Comparison of ENCODE assay signal across 1 cellular context in the genomic region with DNA sequence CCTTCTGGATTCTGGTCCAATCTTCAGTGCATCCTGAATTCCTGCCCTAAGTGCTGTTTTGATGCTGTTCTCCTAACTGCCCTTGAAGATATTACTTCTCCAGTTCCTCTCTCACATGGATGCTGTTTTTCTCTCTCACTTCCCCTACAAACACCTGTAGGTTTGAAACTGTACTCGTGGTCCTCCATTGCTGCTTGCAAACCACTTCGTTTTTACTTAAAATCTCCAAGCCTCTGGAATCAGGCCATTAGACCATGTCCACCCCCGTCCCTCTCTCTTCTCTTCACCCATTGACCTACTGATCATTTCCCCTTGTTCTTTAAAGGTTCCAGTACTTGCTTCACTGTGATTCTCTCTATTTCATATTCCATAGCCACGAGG.
A peak's percentile ranks its signal among the peaks of the same experiment; 100 is the strongest.
TF ChIP-seq lines count a peak whose summit lies in the region.

No MANE protein-coding gene starts in this region.

TF ChIP-seq in GM12878, 131 proteins besides CTCF, POLR2A, EP300 and RAD21 (continued from another document):
- peak; percentile 90 for TF ChIP-seq IKZF1 (conservative IDR thresholded peaks at IDR 0.05)
- peak; percentile 94 for TF ChIP-seq EED (IDR thresholded peaks at IDR 0.05; ENCODE audit: low read depth)
- TF ChIP-seq, protein P1, sequence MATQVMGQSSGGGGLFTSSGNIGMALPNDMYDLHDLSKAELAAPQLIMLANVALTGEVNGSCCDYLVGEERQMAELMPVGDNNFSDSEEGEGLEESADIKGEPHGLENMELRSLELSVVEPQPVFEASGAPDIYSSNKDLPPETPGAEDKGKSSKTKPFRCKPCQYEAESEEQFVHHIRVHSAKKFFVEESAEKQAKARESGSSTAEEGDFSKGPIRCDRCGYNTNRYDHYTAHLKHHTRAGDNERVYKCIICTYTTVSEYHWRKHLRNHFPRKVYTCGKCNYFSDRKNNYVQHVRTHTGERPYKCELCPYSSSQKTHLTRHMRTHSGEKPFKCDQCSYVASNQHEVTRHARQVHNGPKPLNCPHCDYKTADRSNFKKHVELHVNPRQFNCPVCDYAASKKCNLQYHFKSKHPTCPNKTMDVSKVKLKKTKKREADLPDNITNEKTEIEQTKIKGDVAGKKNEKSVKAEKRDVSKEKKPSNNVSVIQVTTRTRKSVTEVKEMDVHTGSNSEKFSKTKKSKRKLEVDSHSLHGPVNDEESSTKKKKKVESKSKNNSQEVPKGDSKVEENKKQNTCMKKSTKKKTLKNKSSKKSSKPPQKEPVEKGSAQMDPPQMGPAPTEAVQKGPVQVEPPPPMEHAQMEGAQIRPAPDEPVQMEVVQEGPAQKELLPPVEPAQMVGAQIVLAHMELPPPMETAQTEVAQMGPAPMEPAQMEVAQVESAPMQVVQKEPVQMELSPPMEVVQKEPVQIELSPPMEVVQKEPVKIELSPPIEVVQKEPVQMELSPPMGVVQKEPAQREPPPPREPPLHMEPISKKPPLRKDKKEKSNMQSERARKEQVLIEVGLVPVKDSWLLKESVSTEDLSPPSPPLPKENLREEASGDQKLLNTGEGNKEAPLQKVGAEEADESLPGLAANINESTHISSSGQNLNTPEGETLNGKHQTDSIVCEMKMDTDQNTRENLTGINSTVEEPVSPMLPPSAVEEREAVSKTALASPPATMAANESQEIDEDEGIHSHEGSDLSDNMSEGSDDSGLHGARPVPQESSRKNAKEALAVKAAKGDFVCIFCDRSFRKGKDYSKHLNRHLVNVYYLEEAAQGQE (IDR thresholded peaks at IDR 0.05; ENCODE audit: low read depth, low read length): no peak
- 0 out of 2 replicates have a peak, but pooled peaks have one; percentile 1 for TF ChIP-seq STAT3 (IDR thresholded peaks at IDR 0.05; ENCODE audit: low read depth, low read length)
- peak; percentile 96 for TF ChIP-seq SPI1 (IDR thresholded peaks at IDR 0.05; ENCODE audit: borderline replicate concordance, insufficient read depth, low read depth, low read length)
- TF ChIP-seq NFIC (IDR thresholded peaks at IDR 0.05; ENCODE audit: low read depth, low read length): peak; percentile 87
- peak; percentile 26; the same call in 1 of the 2 replicates for TF ChIP-seq MTA3 (IDR thresholded peaks at IDR 0.05; ENCODE audit: borderline replicate concordance, low read length)
- TF ChIP-seq, protein P2, sequence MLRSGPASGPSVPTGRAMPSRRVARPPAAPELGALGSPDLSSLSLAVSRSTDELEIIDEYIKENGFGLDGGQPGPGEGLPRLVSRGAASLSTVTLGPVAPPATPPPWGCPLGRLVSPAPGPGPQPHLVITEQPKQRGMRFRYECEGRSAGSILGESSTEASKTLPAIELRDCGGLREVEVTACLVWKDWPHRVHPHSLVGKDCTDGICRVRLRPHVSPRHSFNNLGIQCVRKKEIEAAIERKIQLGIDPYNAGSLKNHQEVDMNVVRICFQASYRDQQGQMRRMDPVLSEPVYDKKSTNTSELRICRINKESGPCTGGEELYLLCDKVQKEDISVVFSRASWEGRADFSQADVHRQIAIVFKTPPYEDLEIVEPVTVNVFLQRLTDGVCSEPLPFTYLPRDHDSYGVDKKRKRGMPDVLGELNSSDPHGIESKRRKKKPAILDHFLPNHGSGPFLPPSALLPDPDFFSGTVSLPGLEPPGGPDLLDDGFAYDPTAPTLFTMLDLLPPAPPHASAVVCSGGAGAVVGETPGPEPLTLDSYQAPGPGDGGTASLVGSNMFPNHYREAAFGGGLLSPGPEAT (IDR thresholded peaks at IDR 0.05; ENCODE audit: low read depth): peak; percentile 27; the same call in 1 of the 2 replicates
- no peak for TF ChIP-seq STAT1 (conservative IDR thresholded peaks at IDR 0.05)
- peak; percentile 85 to 86 for TF ChIP-seq IKZF2 (IDR thresholded peaks at IDR 0.05)
- TF ChIP-seq, protein P3, sequence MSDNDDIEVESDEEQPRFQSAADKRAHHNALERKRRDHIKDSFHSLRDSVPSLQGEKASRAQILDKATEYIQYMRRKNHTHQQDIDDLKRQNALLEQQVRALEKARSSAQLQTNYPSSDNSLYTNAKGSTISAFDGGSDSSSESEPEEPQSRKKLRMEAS (IDR thresholded peaks at IDR 0.05; ENCODE audit: low read depth, low read length): no peak
- TF ChIP-seq, protein P4, sequence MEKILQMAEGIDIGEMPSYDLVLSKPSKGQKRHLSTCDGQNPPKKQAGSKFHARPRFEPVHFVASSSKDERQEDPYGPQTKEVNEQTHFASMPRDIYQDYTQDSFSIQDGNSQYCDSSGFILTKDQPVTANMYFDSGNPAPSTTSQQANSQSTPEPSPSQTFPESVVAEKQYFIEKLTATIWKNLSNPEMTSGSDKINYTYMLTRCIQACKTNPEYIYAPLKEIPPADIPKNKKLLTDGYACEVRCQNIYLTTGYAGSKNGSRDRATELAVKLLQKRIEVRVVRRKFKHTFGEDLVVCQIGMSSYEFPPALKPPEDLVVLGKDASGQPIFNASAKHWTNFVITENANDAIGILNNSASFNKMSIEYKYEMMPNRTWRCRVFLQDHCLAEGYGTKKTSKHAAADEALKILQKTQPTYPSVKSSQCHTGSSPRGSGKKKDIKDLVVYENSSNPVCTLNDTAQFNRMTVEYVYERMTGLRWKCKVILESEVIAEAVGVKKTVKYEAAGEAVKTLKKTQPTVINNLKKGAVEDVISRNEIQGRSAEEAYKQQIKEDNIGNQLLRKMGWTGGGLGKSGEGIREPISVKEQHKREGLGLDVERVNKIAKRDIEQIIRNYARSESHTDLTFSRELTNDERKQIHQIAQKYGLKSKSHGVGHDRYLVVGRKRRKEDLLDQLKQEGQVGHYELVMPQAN (conservative IDR thresholded peaks at IDR 0.05): 0 out of 2 replicates have a peak, but pooled peaks have one; percentile 16
- no peak for TF ChIP-seq NFYA (IDR thresholded peaks at IDR 0.05; ENCODE audit: borderline replicate concordance, low read depth, low read length)
- TF ChIP-seq IRF4 (IDR thresholded peaks at IDR 0.05; ENCODE audit: low read depth, low read length): peak; percentile 44; the same call in 1 of the 2 replicates
- TF ChIP-seq RBBP5 (conservative IDR thresholded peaks at IDR 0.05): no peak
- TF ChIP-seq TCF12 (IDR thresholded peaks at IDR 0.05; ENCODE audit: low read depth, low read length): peak; percentile 77
